Comparison of ENCODE assay signal across 1 cellular context in genomic region chr11:121801796-121802195, GRCh38.
TF ChIP-seq lines count a peak whose summit lies in the region.

No MANE protein-coding gene starts in this region.

TF ChIP-seq in GM23338, 12 proteins besides CTCF, POLR2A, EP300 and RAD21:
- TF ChIP-seq NANOG (IDR thresholded peaks at IDR 0.05; ENCODE audit: borderline replicate concordance), result peak; percentile 82; the same call in 1 of the 2 replicates
- no peak for TF ChIP-seq REST (IDR thresholded peaks at IDR 0.05; ENCODE audit: unreplicated experiment)
